Comparison of ENCODE assay signal across 1 cellular context in the genomic region with DNA sequence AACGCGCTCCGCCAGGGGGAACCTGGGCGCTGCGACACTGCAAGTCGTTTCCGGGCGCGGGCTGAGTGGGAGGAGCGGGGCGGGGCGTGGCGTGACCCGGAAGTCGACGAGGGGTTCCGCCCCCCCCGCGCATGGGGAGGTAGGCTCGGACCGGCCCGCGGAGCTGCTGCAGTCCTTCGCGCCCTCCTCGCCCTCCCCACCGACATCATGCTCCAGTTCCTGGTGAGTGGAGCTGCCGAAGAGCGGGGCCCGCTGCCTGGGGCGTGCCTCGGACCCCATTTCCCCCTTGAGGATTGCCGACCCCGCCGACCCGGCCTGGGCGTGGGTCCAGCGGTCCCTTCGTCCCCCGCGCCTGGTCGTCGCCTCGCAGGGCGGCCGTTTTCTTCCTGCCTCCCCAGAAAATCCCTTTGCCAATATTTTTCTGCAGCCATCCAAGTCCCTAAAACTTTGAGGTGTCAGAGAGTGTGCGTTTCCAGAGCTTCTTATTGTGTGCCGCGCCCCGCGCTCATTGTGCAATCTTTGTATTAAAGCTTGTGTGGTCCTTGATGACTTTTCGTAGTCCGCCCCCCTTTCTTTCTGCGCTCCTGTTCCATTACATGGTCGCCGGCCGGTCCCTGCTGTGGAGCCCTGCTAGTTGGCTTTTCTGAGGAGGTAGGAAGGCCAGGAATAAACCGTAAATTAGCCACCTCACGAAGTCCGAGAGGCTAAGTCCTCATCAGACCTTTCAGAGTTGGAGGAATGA.
TF ChIP-seq lines count a peak whose summit lies in the region.

Gene STMP1 (plus strand): TSS at position 142 of the 742 bp plus-strand sequence.

TF ChIP-seq in WTC11, 78 proteins besides CTCF, POLR2A, EP300 and RAD21 (continued from another document):
- TF ChIP-seq NFYB (CRISPR knock-in tag; conservative IDR thresholded peaks at IDR 0.05; ENCODE audit: low read depth) (0 out of 2 replicates have a peak, but pooled peaks have one; percentile 8), ETV6 (CRISPR knock-in tag; IDR thresholded peaks at IDR 0.05) (peak; percentile 95), NFE2L1 (CRISPR knock-in tag; IDR thresholded peaks at IDR 0.05) (peak; percentile 81), CREM (CRISPR knock-in tag; IDR thresholded peaks at IDR 0.05) (peak; percentile 90), TEAD1 (CRISPR knock-in tag; IDR thresholded peaks at IDR 0.05) (peak; percentile 77), HMGXB4 (CRISPR knock-in tag; IDR thresholded peaks at IDR 0.05) (peak; percentile 97)
